ENCODE assay signal across 1 cellular context in the genomic region with DNA sequence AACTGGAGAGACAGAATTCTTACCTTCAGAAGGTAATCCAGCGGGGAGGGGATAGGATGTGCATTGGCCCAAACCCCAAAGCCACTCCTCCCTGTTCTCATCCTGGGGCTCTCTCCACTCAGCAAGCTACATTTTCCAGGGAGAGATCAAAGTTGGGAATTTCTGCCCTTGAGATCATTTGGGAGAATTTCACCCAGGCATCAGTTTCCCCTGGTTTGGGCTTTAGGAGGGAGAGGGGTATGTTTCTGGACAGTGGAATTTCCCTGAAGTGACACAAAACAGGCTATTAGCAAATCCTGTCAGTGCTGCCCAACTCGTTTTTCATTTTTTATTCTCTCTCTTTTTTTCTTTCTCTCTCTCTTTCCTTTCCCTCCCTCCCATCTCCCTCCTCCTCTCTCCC.
TF ChIP-seq lines count a peak whose summit lies in the region.

No MANE protein-coding gene starts in this region.

TF ChIP-seq in GM23338, 12 proteins besides CTCF, POLR2A, EP300 and RAD21 (continued from another document):
- no peak for TF ChIP-seq ZNF462 (CRISPR knock-in tag; IDR thresholded peaks at IDR 0.05)
- no peak for TF ChIP-seq POLR2AphosphoS5 (IDR thresholded peaks at IDR 0.05; ENCODE audit: low read depth)
